In the genomic region with DNA sequence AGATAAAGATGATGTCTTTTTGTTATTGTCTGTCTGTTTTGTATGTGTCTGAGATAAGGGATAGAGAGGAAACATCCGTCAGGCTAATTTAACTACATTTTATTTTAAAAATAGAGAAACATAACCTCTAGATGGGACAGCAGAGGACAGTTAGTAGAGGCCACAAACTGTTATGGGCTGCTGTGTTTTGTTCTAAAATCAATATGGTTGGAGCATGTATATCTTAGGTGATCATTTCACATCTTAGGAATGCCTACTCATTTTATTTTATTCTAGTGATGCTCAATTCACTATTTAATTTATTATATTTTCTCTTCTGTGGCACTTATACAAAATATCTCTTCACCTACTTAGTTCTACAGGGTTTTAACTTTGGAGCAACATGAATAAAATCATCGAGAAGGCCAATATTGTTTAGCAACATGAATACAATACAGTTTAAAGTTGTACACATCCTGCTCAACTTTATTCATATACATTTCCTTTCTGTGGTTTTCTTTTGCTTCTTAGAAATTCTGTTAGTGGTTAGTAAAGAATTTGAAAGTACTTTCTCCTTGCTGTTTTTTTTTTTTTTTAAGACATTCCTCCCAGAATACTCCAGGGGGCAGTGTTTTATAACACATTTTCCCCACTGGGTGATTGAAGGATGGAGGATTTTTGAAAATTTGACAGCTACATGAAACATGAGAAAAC, we compare ENCODE assay signal across 9 cellular contexts.
DNase-seq lines count a peak whose midpoint lies in the region; ATAC-seq and TF ChIP-seq lines count a peak whose summit lies in the region.
"Had no signal": no experiment of that assay in that cellular context is flagged by ENCODE, and none has a peak within 500 bp of the region (broad histone marks: within the 10 kb centered on the region; RNA-seq: fewer than 3 reads in every experiment).

No MANE protein-coding gene starts in this region.

- no peaks in the 10 kb centered on the region for H3K79me2 ChIP-seq in SU-DHL-6 (ENCODE audit: insufficient read depth, low read length)

- no peak overlapping the region for H3K4me3 ChIP-seq in GM12864 (ENCODE audit: low read depth, low read length)
- H3K4me3 ChIP-seq in SU-DHL-6 (ENCODE audit: insufficient read depth, low read length, poor library complexity, severe bottlenecking): no peak overlapping the region
- no peak overlapping the region for H3K4me3 ChIP-seq in foreskin fibroblast (ENCODE audit: low read depth in 1 of 2, low read length in 2 of 2)

- no peak overlapping the region for H3K9ac ChIP-seq in SU-DHL-6 (ENCODE audit: low read length)

- ATAC-seq in HG03175 (IDR thresholded peaks at IDR 0.05; ENCODE audit: unreplicated experiment): peak; percentile 72
- ATAC-seq in HG02588 (IDR thresholded peaks at IDR 0.05; ENCODE audit: unreplicated experiment): no peak

- no peak overlapping the region for H3K27ac ChIP-seq in SU-DHL-6 (ENCODE audit: low read depth, low read length)

- H3K27me3 ChIP-seq in SU-DHL-6 (ENCODE audit: low read length): no peaks in the 10 kb centered on the region

- no peak overlapping the region for H2AFZ ChIP-seq in SU-DHL-6 (ENCODE audit: low read depth, low read length, severe bottlenecking)

- no peaks in the 10 kb centered on the region for H3K9me2 ChIP-seq in SU-DHL-6 (replicated peaks; ENCODE audit: insufficient read depth, low read length)

- no peaks in the 10 kb centered on the region for H3F3A ChIP-seq in SU-DHL-6 (ENCODE audit: insufficient read depth)

- no peaks in the 10 kb centered on the region for H4K20me1 ChIP-seq in SU-DHL-6 (ENCODE audit: low read depth, low read length)

- no peak overlapping the region for H3K4me2 ChIP-seq in SU-DHL-6 (ENCODE audit: low read depth, low read length, poor library complexity, severe bottlenecking)

- no peaks in the 10 kb centered on the region for H3K9me3 ChIP-seq in SU-DHL-6 (ENCODE audit: insufficient read depth, low read length)

- H3K36me3 ChIP-seq in SU-DHL-6 (ENCODE audit: low read length): no peaks in the 10 kb centered on the region

- no peak for DNase-seq in AG09319 (ENCODE audit: extremely low read depth, low read depth)
- no peak for DNase-seq in GM12864 (ENCODE audit: low read depth)
- DNase-seq in foreskin fibroblast: peak in 1 of 2 donors; percentile 27
- peak; percentile 29 for DNase-seq in smooth muscle cell of the brain vasculature (ENCODE audit: low read depth, low spot score)
- DNase-seq in cerebellar nuclear complex (lab: John Stamatoyannopoulos, UW): no peak
- DNase-seq: naive B cell had no signal

- TF ChIP-seq CTCF in AG09319 (IDR thresholded peaks at IDR 0.05; ENCODE audit: low read depth, low read length) (peak; percentile 61), GM12864 (IDR thresholded peaks at IDR 0.05; ENCODE audit: low read depth, low read length, missing control alignments) (peak; percentile 47), SU-DHL-6 (IDR thresholded peaks at IDR 0.05; ENCODE audit: insufficient read depth, low read length, poor library complexity, severe bottlenecking) (peak; percentile 26), foreskin fibroblast (IDR thresholded peaks at IDR 0.05; ENCODE audit: low read depth, low read length) (peak; percentile 72)
